28 cellular contexts compared by ENCODE assay signal in genomic region chr1:183214021-183214970, GRCh38. TPM values are rescaled to one million over a fixed set of nuclear protein-coding genes. Genes with fewer than 3 reads are reported as not detected.
DNase-seq lines count a peak whose midpoint lies in the region; ATAC-seq and TF ChIP-seq lines count a peak whose summit lies in the region.
"Had no signal": no experiment of that assay in that cellular context is flagged by ENCODE, and none has a peak within 500 bp of the region (broad histone marks: within the 10 kb centered on the region; RNA-seq: fewer than 3 reads in every experiment).

No MANE protein-coding gene starts in this region.

- H3K36me3 ChIP-seq in neural cell (ENCODE audit: insufficient read depth, low read length) = no peaks in the 10 kb centered on the region
- H3K36me3 ChIP-seq in HAP-1 (replicated peaks) = no peaks in the 10 kb centered on the region
- H3K36me3 ChIP-seq: ascending aorta, gastroesophageal sphincter, left ventricle myocardium inferior, MG63, thoracic aorta had no signal

- no peak for TF ChIP-seq RAD21 in neural cell (conservative IDR thresholded peaks at IDR 0.05)

- no peak for TF ChIP-seq EP300 in neural cell (conservative IDR thresholded peaks at IDR 0.05; ENCODE audit: poor library complexity, severe bottlenecking)

- H3K9me2 ChIP-seq in neural cell (ENCODE audit: insufficient read depth, low read length) = no peaks in the 10 kb centered on the region

- peak overlapping the region; percentile 36 for H3K9ac ChIP-seq in neural cell (ENCODE audit: low read length)
- H3K9ac ChIP-seq: GM23248 had no signal

- DNase-seq in NCI-H1694 treated with DMSO at 0.1 percent for 48 hours (lab: John Stamatoyannopoulos, UW) (peak; percentile 79), NCI-H226 (peak; percentile 19), cerebellar cortex (ENCODE audit: low spot score) (peak; percentile 90), HPDE6-E6E7 (ENCODE audit: extremely low spot score) (no peak), HAP-1 (ENCODE audit: low spot score in 2 of 2) (no peak), HUDEP-2 (lab: John Stamatoyannopoulos, UW; ENCODE audit: unreplicated experiment in 76 of 76) (no peak)
- DNase-seq: activated CD4-positive, alpha-beta T cell treated with anti-CD3 and anti-CD28 coated beads, Interleukin-2, amount 50 U/mL, for 48 hours; activated naive CD8-positive, alpha-beta T cell treated with anti-CD3 and anti-CD28 coated beads for 36 hours; Caco-2; dermis blood vessel endothelial cell; GM23248; hippocampal formation; KBM-7; left ventricle myocardium inferior; MG63; naive B cell; NCI-H1105 treated with DMSO at 0.1 percent for 48 hours; NCI-H748 treated with DMSO at 0.1 percent for 48 hours; stimulated activated naive CD8-positive, alpha-beta T cell treated with anti-CD3 and anti-CD28 coated beads, Interleukin-15, Interleukin-2, amounts not matched to agents 100 U/mL and 50 U/mL, for 24 hours; T-helper 17 cell had no signal

- H3K27me3 ChIP-seq in neural cell (ENCODE audit: insufficient read depth, low read depth, low read length) (no peaks in the 10 kb centered on the region), HAP-1 (ENCODE audit: low read depth) (peaks cover 10% of the 10 kb centered on the region)
- H3K27me3 ChIP-seq: ascending aorta, gastroesophageal sphincter, MG63 had no signal

- in situ Hi-C loops in HAP-1 (cut with MboI; ENCODE audit: low sequenced_read_pairs) = no loop called here

- H2AFZ ChIP-seq in neural cell (ENCODE audit: low read depth, low read length) = no peak overlapping the region
- H2AFZ ChIP-seq: GM23248 had no signal

- no peaks in the 10 kb centered on the region for H4K20me1 ChIP-seq in neural cell (ENCODE audit: insufficient read depth)

- H3K4me3 ChIP-seq in neural cell (ENCODE audit: low read length) (peak overlapping the region; percentile 47), HAP-1 (no peak overlapping the region)
- H3K4me3 ChIP-seq: ascending aorta, gastroesophageal sphincter, GM23248, left ventricle myocardium inferior, MG63, thoracic aorta had no signal

- H3K9me3 ChIP-seq in neural cell (ENCODE audit: low read length) (no peaks in the 10 kb centered on the region), HAP-1 (no peaks in the 10 kb centered on the region)
- H3K9me3 ChIP-seq: ascending aorta, Caco-2, gastroesophageal sphincter, left ventricle myocardium inferior, MG63, thoracic aorta had no signal

- no peaks in the 10 kb centered on the region for H3K79me2 ChIP-seq in neural cell (replicated peaks; ENCODE audit: insufficient read depth, low read length)

- TF ChIP-seq CTCF in neural cell (IDR thresholded peaks at IDR 0.05; ENCODE audit: poor library complexity, severe bottlenecking) = no peak

- peak overlapping the region; percentile 42 for H3K4me2 ChIP-seq in neural cell (ENCODE audit: low read length)

- peak overlapping the region; percentile 64 for H3K27ac ChIP-seq in neural cell (ENCODE audit: low read length)
- H3K27ac ChIP-seq: ascending aorta, GM23248, left ventricle myocardium inferior, thoracic aorta had no signal

- ATAC-seq in GM18520 (IDR thresholded peaks at IDR 0.05; ENCODE audit: unreplicated experiment) = no peak
- ATAC-seq: activated CD4-positive, CD25-positive, alpha-beta regulatory T cell treated with anti-CD3 and anti-CD28 coated beads, Interleukin-2, amount 50 U/mL, for 24 hours; gastroesophageal sphincter; Right ventricle myocardium inferior; SK-N-SH treated with all-trans-retinoic acid at 6 μM for 48 hours; stimulated activated naive CD8-positive, alpha-beta T cell treated with anti-CD3 and anti-CD28 coated beads, Interleukin-15, Interleukin-2, amounts not matched to agents 100 U/mL and 50 U/mL, for 24 hours; T-helper 17 cell had no signal

- no peaks in the 10 kb centered on the region for H3F3A ChIP-seq in neural cell (ENCODE audit: insufficient read depth, low read length, poor library complexity, severe bottlenecking)

- H3K4me1 ChIP-seq in HAP-1 = peaks cover 12% of the 10 kb centered on the region
- H3K4me1 ChIP-seq: Caco-2 had no signal

TF ChIP-seq in neural cell, 6 proteins besides CTCF, POLR2A, EP300 and RAD21:
- no peak for TF ChIP-seq MXI1 (conservative IDR thresholded peaks at IDR 0.05; ENCODE audit: poor library complexity, severe bottlenecking)
- no peak for TF ChIP-seq POLR2AphosphoS5 (IDR thresholded peaks at IDR 0.05)
- TF ChIP-seq, protein P1, sequence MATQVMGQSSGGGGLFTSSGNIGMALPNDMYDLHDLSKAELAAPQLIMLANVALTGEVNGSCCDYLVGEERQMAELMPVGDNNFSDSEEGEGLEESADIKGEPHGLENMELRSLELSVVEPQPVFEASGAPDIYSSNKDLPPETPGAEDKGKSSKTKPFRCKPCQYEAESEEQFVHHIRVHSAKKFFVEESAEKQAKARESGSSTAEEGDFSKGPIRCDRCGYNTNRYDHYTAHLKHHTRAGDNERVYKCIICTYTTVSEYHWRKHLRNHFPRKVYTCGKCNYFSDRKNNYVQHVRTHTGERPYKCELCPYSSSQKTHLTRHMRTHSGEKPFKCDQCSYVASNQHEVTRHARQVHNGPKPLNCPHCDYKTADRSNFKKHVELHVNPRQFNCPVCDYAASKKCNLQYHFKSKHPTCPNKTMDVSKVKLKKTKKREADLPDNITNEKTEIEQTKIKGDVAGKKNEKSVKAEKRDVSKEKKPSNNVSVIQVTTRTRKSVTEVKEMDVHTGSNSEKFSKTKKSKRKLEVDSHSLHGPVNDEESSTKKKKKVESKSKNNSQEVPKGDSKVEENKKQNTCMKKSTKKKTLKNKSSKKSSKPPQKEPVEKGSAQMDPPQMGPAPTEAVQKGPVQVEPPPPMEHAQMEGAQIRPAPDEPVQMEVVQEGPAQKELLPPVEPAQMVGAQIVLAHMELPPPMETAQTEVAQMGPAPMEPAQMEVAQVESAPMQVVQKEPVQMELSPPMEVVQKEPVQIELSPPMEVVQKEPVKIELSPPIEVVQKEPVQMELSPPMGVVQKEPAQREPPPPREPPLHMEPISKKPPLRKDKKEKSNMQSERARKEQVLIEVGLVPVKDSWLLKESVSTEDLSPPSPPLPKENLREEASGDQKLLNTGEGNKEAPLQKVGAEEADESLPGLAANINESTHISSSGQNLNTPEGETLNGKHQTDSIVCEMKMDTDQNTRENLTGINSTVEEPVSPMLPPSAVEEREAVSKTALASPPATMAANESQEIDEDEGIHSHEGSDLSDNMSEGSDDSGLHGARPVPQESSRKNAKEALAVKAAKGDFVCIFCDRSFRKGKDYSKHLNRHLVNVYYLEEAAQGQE (IDR thresholded peaks at IDR 0.05; ENCODE audit: borderline replicate concordance) = no peak
- no peak for TF ChIP-seq TAF1 (IDR thresholded peaks at IDR 0.05; ENCODE audit: low read depth)
- no peak for TF ChIP-seq EZH2 (IDR thresholded peaks at IDR 0.05; ENCODE audit: borderline replicate concordance, insufficient read depth, low read length, poor library complexity, severe bottlenecking)
- no peak for TF ChIP-seq SMC3 (conservative IDR thresholded peaks at IDR 0.05; ENCODE audit: poor library complexity)

RNA-seq across cellular contexts. Expression of gene LAMC2, which starts 28.2 kb away (rescaled TPM):
- 0.67 and 1.2 TPM in 2 replicates for polyA plus RNA-seq in neural cell
- 1.5 and 1.6 TPM in 2 replicates for polyA minus RNA-seq in neural cell

Comparison
In these comparisons a context has a peak if more than half of its experiments do, and no peak if none do; other contexts are left out.
1. DNase-seq: peak in NCI-H1694 treated with DMSO at 0.1 percent for 48 hours (single experiment), NCI-H226 (single experiment) and cerebellar cortex (single experiment); none in HPDE6-E6E7 (single experiment), HAP-1 (0 of 2) and HUDEP-2 (0 of 76).